Comparison of ENCODE assay signal across 1 cellular context in genomic region chr11:61361686-61362541, GRCh38.
TF ChIP-seq lines count a peak whose summit lies in the region.

A gene with protein sequence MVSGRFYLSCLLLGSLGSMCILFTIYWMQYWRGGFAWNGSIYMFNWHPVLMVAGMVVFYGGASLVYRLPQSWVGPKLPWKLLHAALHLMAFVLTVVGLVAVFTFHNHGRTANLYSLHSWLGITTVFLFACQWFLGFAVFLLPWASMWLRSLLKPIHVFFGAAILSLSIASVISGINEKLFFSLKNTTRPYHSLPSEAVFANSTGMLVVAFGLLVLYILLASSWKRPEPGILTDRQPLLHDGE (minus strand): TSS chr11:61361882. CDS start chr11:61356713, 5,169 bp downstream.
TSS of gene TMEM138 (plus strand) at chr11:61362374. CDS start at chr11:61364391, 2,017 bp downstream.

TF ChIP-seq in GM12878, 131 proteins besides CTCF, POLR2A, EP300 and RAD21 (continued from another document and continues in another):
- TF ChIP-seq ZBTB4 (CRISPR knock-in tag; IDR thresholded peaks at IDR 0.05) = no peak
- no peak; the same call in 1 of the 2 replicates for TF ChIP-seq JUNB (IDR thresholded peaks at IDR 0.05)
- TF ChIP-seq RUNX3 (IDR thresholded peaks at IDR 0.05; ENCODE audit: low read length) = no peak; the same call in none of the 2 replicates
- TF ChIP-seq MLLT1 (IDR thresholded peaks at IDR 0.05) = 0 out of 2 replicates have a peak, but pooled peaks have one; percentile 40
- TF ChIP-seq POLR2AphosphoS5 (IDR thresholded peaks at IDR 0.05; ENCODE audit: low read length) = peak; percentile 98
- peak; percentile 80 for TF ChIP-seq GATAD2B (conservative IDR thresholded peaks at IDR 0.05; ENCODE audit: low read depth)
- TF ChIP-seq, protein P1, sequence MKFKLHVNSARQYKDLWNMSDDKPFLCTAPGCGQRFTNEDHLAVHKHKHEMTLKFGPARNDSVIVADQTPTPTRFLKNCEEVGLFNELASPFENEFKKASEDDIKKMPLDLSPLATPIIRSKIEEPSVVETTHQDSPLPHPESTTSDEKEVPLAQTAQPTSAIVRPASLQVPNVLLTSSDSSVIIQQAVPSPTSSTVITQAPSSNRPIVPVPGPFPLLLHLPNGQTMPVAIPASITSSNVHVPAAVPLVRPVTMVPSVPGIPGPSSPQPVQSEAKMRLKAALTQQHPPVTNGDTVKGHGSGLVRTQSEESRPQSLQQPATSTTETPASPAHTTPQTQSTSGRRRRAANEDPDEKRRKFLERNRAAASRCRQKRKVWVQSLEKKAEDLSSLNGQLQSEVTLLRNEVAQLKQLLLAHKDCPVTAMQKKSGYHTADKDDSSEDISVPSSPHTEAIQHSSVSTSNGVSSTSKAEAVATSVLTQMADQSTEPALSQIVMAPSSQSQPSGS (IDR thresholded peaks at IDR 0.05; ENCODE audit: low read length) = no peak
- peak; percentile 51; the same call in 1 of the 2 replicates for TF ChIP-seq HDGF (IDR thresholded peaks at IDR 0.05)
- no peak for TF ChIP-seq KDM1A (IDR thresholded peaks at IDR 0.05; ENCODE audit: borderline replicate concordance)
- TF ChIP-seq HSF1 (IDR thresholded peaks at IDR 0.05; ENCODE audit: low read depth, low read length) = no peak
- no peak for TF ChIP-seq CHD4 (IDR thresholded peaks at IDR 0.05)
- TF ChIP-seq ETV6 (conservative IDR thresholded peaks at IDR 0.05 in 1 of 2, IDR thresholded peaks at IDR 0.05 in 1 of 2; ENCODE audit: borderline replicate concordance in 1 of 2, low read depth in 1 of 2) = peak in 1 of 2 experiments; percentile 48; a peak in 1 of 4 replicates
- no peak for TF ChIP-seq SUZ12 (IDR thresholded peaks at IDR 0.05; ENCODE audit: unreplicated experiment)
- no peak for TF ChIP-seq CUX1 (IDR thresholded peaks at IDR 0.05; ENCODE audit: insufficient replicate concordance, low read depth, low read length)
- TF ChIP-seq ZBTB11 (CRISPR knock-in tag; IDR thresholded peaks at IDR 0.05) = peak; percentile 42; the same call in 1 of the 2 replicates
- TF ChIP-seq BACH1 (IDR thresholded peaks at IDR 0.05; ENCODE audit: borderline replicate concordance) = 0 out of 2 replicates have a peak, but pooled peaks have one; percentile 12
- TF ChIP-seq, protein P2, sequence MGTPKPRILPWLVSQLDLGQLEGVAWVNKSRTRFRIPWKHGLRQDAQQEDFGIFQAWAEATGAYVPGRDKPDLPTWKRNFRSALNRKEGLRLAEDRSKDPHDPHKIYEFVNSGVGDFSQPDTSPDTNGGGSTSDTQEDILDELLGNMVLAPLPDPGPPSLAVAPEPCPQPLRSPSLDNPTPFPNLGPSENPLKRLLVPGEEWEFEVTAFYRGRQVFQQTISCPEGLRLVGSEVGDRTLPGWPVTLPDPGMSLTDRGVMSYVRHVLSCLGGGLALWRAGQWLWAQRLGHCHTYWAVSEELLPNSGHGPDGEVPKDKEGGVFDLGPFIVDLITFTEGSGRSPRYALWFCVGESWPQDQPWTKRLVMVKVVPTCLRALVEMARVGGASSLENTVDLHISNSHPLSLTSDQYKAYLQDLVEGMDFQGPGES (IDR thresholded peaks at IDR 0.05) = no peak
- 0 out of 2 replicates have a peak, but pooled peaks have one; percentile 70 for TF ChIP-seq SREBF1 (IDR thresholded peaks at IDR 0.05; ENCODE audit: low read length)
- TF ChIP-seq SREBF2 (IDR thresholded peaks at IDR 0.05; ENCODE audit: low read length) = peak; percentile 38; the same call in 1 of the 2 replicates
- TF ChIP-seq MEF2A (IDR thresholded peaks at IDR 0.05; ENCODE audit: insufficient read depth, low read depth, low read length) = peak; percentile 27; the same call in 1 of the 2 replicates
- peak; percentile 88 for TF ChIP-seq RFX5 (IDR thresholded peaks at IDR 0.05; ENCODE audit: low read depth, low read length)
- peak in 1 of 2 experiments; percentile 62; a peak in 2 of 4 replicates for TF ChIP-seq BHLHE40 (IDR thresholded peaks at IDR 0.05; ENCODE audit: borderline replicate concordance in 1 of 2, low read depth in 2 of 2, low read length in 1 of 2)
- TF ChIP-seq NBN (IDR thresholded peaks at IDR 0.05) = peak; percentile 93
- TF ChIP-seq RB1 (IDR thresholded peaks at IDR 0.05; ENCODE audit: borderline replicate concordance) = peak; percentile 93; the same call in 1 of the 2 replicates
- peak; percentile 66; the same call in 1 of the 2 replicates for TF ChIP-seq DPF2 (IDR thresholded peaks at IDR 0.05)
- peak; percentile 92 for TF ChIP-seq NR2C1 (IDR thresholded peaks at IDR 0.05)
- TF ChIP-seq YY1 (IDR thresholded peaks at IDR 0.05; ENCODE audit: low read depth, low read length) = peak; percentile 97
- TF ChIP-seq IRF4 (IDR thresholded peaks at IDR 0.05; ENCODE audit: low read depth, low read length) = no peak
- TF ChIP-seq, protein P3, sequence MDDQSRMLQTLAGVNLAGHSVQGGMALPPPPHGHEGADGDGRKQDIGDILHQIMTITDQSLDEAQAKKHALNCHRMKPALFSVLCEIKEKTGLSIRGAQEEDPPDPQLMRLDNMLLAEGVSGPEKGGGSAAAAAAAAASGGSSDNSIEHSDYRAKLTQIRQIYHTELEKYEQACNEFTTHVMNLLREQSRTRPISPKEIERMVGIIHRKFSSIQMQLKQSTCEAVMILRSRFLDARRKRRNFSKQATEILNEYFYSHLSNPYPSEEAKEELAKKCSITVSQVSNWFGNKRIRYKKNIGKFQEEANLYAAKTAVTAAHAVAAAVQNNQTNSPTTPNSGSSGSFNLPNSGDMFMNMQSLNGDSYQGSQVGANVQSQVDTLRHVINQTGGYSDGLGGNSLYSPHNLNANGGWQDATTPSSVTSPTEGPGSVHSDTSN (IDR thresholded peaks at IDR 0.05; ENCODE audit: insufficient replicate concordance, low read depth, low read length) = peak; percentile 76
- TF ChIP-seq BCL11A (IDR thresholded peaks at IDR 0.05; ENCODE audit: low read depth, low read length) = no peak
- no peak for TF ChIP-seq FOS (IDR thresholded peaks at IDR 0.05; ENCODE audit: borderline replicate concordance, extremely low read depth, insufficient read length)
- no peak for TF ChIP-seq BMI1 (IDR thresholded peaks at IDR 0.05; ENCODE audit: borderline replicate concordance)
- no peak for TF ChIP-seq SMC3 (IDR thresholded peaks at IDR 0.05; ENCODE audit: borderline replicate concordance, low read length)
- peak; percentile 73; the same call in 1 of the 2 replicates for TF ChIP-seq WRNIP1 (IDR thresholded peaks at IDR 0.05; ENCODE audit: borderline replicate concordance, low read depth, low read length)
- TF ChIP-seq EZH2 (IDR thresholded peaks at IDR 0.05; ENCODE audit: borderline replicate concordance, control insufficient read depth, low read depth, low read length) = no peak
- peak; percentile 57 for TF ChIP-seq SMAD1 (IDR thresholded peaks at IDR 0.05; ENCODE audit: low read depth, partially characterized antibody)
- no peak for TF ChIP-seq CBX3 (IDR thresholded peaks at IDR 0.05; ENCODE audit: borderline replicate concordance, low read depth)
- TF ChIP-seq CBX5 (IDR thresholded peaks at IDR 0.05; ENCODE audit: low read depth) = peak; percentile 89; the same call in 1 of the 2 replicates
- TF ChIP-seq HDAC6 (IDR thresholded peaks at IDR 0.05; ENCODE audit: unreplicated experiment) = no peak
- no peak for TF ChIP-seq SRF (IDR thresholded peaks at IDR 0.05; ENCODE audit: low read depth in 2 of 2, low read length in 2 of 2)
- TF ChIP-seq NR2C2 (IDR thresholded peaks at IDR 0.05; ENCODE audit: borderline replicate concordance, control insufficient read depth, insufficient read length, low read depth) = no peak
- TF ChIP-seq MYB (IDR thresholded peaks at IDR 0.05; ENCODE audit: borderline replicate concordance, low read depth, low read length) = no peak
